In the genomic region with DNA sequence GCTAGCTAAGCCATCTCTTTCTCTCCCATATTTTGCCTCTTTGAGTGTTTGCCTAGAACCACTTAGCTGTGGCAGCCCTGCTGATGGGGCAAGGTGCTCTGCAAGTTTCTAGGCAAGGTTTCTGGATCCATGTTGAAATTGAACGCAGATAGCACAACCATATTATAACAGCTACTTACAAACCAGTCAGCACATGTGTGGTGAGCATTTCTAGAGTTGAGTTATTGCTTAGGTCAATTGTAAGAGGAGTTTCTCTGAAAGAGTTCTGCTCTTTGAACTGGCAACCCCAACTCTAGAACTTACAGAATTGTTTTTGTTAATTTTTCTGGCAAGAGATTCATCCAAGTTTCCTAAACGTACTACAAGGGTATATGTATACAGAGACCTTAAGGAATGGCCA, we compare ENCODE assay signal across 22 cellular contexts.
"Had no signal": no experiment of that assay in that cellular context is flagged by ENCODE, and none has a peak within 500 bp of the region (broad histone marks: within the 10 kb centered on the region; RNA-seq: fewer than 3 reads in every experiment).

No MANE protein-coding gene starts in this region.

- H3K27me3 Mint-ChIP-seq: activated B cell treated with CpG ODN at 0.5 μM for 24 hours; activated CD4-positive, alpha-beta T cell treated with anti-CD3 and anti-CD28 coated beads for 36 hours; activated naive CD8-positive, alpha-beta T cell treated with anti-CD3 and anti-CD28 coated beads, Interleukin-2, amount 50 U/mL, for 24 hours; naive thymus-derived CD8-positive, alpha-beta T cell had no signal

- FAIRE-seq: urothelium cell line had no signal

- H3K9me3 Mint-ChIP-seq: activated B cell treated with CpG ODN at 0.5 μM for 24 hours; activated naive CD8-positive, alpha-beta T cell treated with anti-CD3 and anti-CD28 coated beads, Interleukin-2, amount 50 U/mL, for 24 hours; activated T-cell treated with anti-CD3 and anti-CD28 coated beads, Interleukin-2, amount 50 U/mL, for 4 hours; dendritic cell treated with granulocyte-macrophage colony-stimulating factor and Interleukin-4, amounts not matched to agents 40 ng/mL and 50 ng/mL, for 4 days; naive thymus-derived CD8-positive, alpha-beta T cell had no signal

- H3K36me3 ChIP-seq: left ventricle myocardium inferior, right lobe of liver, stomach, suprapubic skin, transverse colon had no signal

- H3K4me1 ChIP-seq: foreskin keratinocyte, parathyroid adenoma, suprapubic skin had no signal

- H3K4me2 ChIP-seq: hepatocyte had no signal

- H3K9me3 ChIP-seq: left ventricle myocardium inferior, right lobe of liver, stomach, suprapubic skin, transverse colon had no signal

- H3K27me3 ChIP-seq: foreskin keratinocyte, hepatocyte, right lobe of liver, stomach, suprapubic skin, transverse colon had no signal

- H3K9ac ChIP-seq: parathyroid adenoma had no signal

- H3K27ac Mint-ChIP-seq: activated B cell treated with CpG ODN at 0.5 μM for 24 hours; activated CD4-positive, alpha-beta T cell treated with anti-CD3 and anti-CD28 coated beads for 36 hours; activated naive CD8-positive, alpha-beta T cell treated with anti-CD3 and anti-CD28 coated beads, Interleukin-2, amount 50 U/mL, for 24 hours; dendritic cell treated with granulocyte-macrophage colony-stimulating factor and Interleukin-4, amounts not matched to agents 40 ng/mL and 50 ng/mL, for 4 days; naive thymus-derived CD8-positive, alpha-beta T cell had no signal

- DNase-seq: activated B cell treated with CpG ODN at 0.5 μM for 24 hours; activated CD4-positive, alpha-beta T cell treated with anti-CD3 and anti-CD28 coated beads for 36 hours; activated CD4-positive, alpha-beta T cell treated with anti-CD3 and anti-CD28 coated beads, Interleukin-2, amount 50 U/mL, for 48 hours; activated CD8-positive, alpha-beta memory T cell treated with anti-CD3 and anti-CD28 coated beads, Interleukin-2, amount 50 U/mL, for 4 hours; activated naive CD4-positive, alpha-beta T cell treated with anti-CD3 and anti-CD28 coated beads, Interleukin-2, amount 50 U/mL, for 16 hours; activated naive CD8-positive, alpha-beta T cell treated with anti-CD3 and anti-CD28 coated beads, Interleukin-2, amount 50 U/mL, for 24 hours; activated T-cell treated with anti-CD3 and anti-CD28 coated beads, Interleukin-2, amount 50 U/mL, for 4 hours; effector CD4-positive, alpha-beta T cell; foreskin keratinocyte; kidney glomerular epithelial cell; left ventricle myocardium inferior; naive thymus-derived CD8-positive, alpha-beta T cell; right lobe of liver; stimulated activated CD4-positive, alpha-beta T cell treated with anti-CD3 and anti-CD28 coated beads, Interleukin-1b, Interleukin-23, amount 100 ng/mL, for 48 hours; stomach had no signal

- ATAC-seq: activated CD4-positive, alpha-beta T cell treated with anti-CD3 and anti-CD28 coated beads for 36 hours; activated naive CD8-positive, alpha-beta T cell treated with anti-CD3 and anti-CD28 coated beads, Interleukin-2, amount 50 U/mL, for 24 hours; activated T-cell treated with anti-CD3 and anti-CD28 coated beads, Interleukin-2, amount 50 U/mL, for 4 hours; foreskin keratinocyte; naive thymus-derived CD8-positive, alpha-beta T cell; right lobe of liver had no signal

- H3K4me3 Mint-ChIP-seq: activated B cell treated with CpG ODN at 0.5 μM for 24 hours; activated CD4-positive, alpha-beta T cell treated with anti-CD3 and anti-CD28 coated beads for 36 hours; activated naive CD8-positive, alpha-beta T cell treated with anti-CD3 and anti-CD28 coated beads, Interleukin-2, amount 50 U/mL, for 24 hours; activated T-cell treated with anti-CD3 and anti-CD28 coated beads, Interleukin-2, amount 50 U/mL, for 4 hours; dendritic cell treated with granulocyte-macrophage colony-stimulating factor and Interleukin-4, amounts not matched to agents 40 ng/mL and 50 ng/mL, for 4 days had no signal

- H3K4me3 ChIP-seq: hepatocyte, left ventricle myocardium inferior, right lobe of liver, skin epidermis, stomach, suprapubic skin, transverse colon had no signal

- H2AFZ ChIP-seq: hepatocyte, parathyroid adenoma had no signal

- H3K27ac ChIP-seq: foreskin keratinocyte, hepatocyte, left ventricle myocardium inferior, parathyroid adenoma, right lobe of liver, skin epidermis, stomach, suprapubic skin had no signal
